Comparison of ENCODE assay signal across 8 cellular contexts in genomic region chr5:177312649-177313181, GRCh38. TPM values are rescaled to one million over a fixed set of nuclear protein-coding genes. Genes with fewer than 3 reads are reported as not detected.
A peak's percentile ranks its signal among the peaks of the same experiment; 100 is the strongest.
DNase-seq lines count a peak whose midpoint lies in the region; ATAC-seq and TF ChIP-seq lines count a peak whose summit lies in the region.

No MANE protein-coding gene starts in this region.

- peak overlapping the region; percentile 82 for H3K4me3 Mint-ChIP-seq in CD4-positive, alpha-beta T cell
- H3K4me3 Mint-ChIP-seq in natural killer cell treated with Interleukin-12 subunit alpha and Interleukin-12 subunit beta and Interleukin-15 and Interleukin-18, amount 100 ng/mL, for 72 hours, result peak overlapping the region; percentile 96

- intact Hi-C loops in CD4-positive, alpha-beta T cell (cut with DNase I, micrococcal nuclease), result loop anchor here (1.0 to 10.0 kb wide), 5 partner anchors 45 to 205 kb away; partner anchors contain the start of genes DDX41 (in 1 of the 2), PDLIM7 (in 1 of the 2) and RGS14 (in 1 of the 2)
- intact Hi-C loops in thyroid gland (cut with DNase I), result loop anchor here (5.0 kb wide), 3 partner anchors 40 to 185 kb away; partner anchors contain the start of gene LMAN2

- H3K36me3 ChIP-seq in NT2/D1 (ENCODE audit: insufficient read depth, insufficient read length, low read length) (peaks cover 20% of the 10 kb centered on the region), thyroid gland (no peaks in the 10 kb centered on the region)

- peaks cover 6% of the 10 kb centered on the region for H3K27me3 Mint-ChIP-seq in CD4-positive, alpha-beta T cell
- no peaks in the 10 kb centered on the region for H3K27me3 Mint-ChIP-seq in natural killer cell treated with Interleukin-12 subunit alpha and Interleukin-12 subunit beta and Interleukin-15 and Interleukin-18, amount 100 ng/mL, for 72 hours

- H3K4me1 Mint-ChIP-seq in CD4-positive, alpha-beta T cell (ENCODE audit: low read depth), result peaks cover 41% of the 10 kb centered on the region
- H3K4me1 Mint-ChIP-seq in natural killer cell treated with Interleukin-12 subunit alpha and Interleukin-12 subunit beta and Interleukin-15 and Interleukin-18, amount 100 ng/mL, for 72 hours (ENCODE audit: low read depth in 2 of 2), result peaks cover 28 to 30% of the 10 kb centered on the region in 2 donors

- H3K27ac ChIP-seq in CD4-positive, alpha-beta T cell (ENCODE audit: low read depth, low read length), result no peak overlapping the region
- no peak overlapping the region for H3K27ac ChIP-seq in thyroid gland

- CTCF ChIA-PET in CD4-positive, alpha-beta T cell (lab: Charles Lee), result interaction anchor here (0.8 to 1.6 kb wide), 6 partner anchors 56 to 189 kb away, joined by 3 to 4 read pairs (median 4); no protein-coding TSS in a partner anchor

- 17 to 19% methylated on average over 5 to 7 of the region's 19 CpGs for WGBS in thyroid gland, 2 donors

- no peak for TF ChIP-seq CTCF in CD4-positive, alpha-beta T cell (IDR thresholded peaks at IDR 0.05)
- no peak for TF ChIP-seq CTCF in choroid plexus epithelial cell (conservative IDR thresholded peaks at IDR 0.05; ENCODE audit: low read depth, low read length)
- no peak for TF ChIP-seq CTCF in thyroid gland (IDR thresholded peaks at IDR 0.05)

- no peaks in the 10 kb centered on the region for H3K9me3 Mint-ChIP-seq in CD4-positive, alpha-beta T cell
- no peaks in the 10 kb centered on the region for H3K9me3 Mint-ChIP-seq in natural killer cell treated with Interleukin-12 subunit alpha and Interleukin-12 subunit beta and Interleukin-15 and Interleukin-18, amount 100 ng/mL, for 72 hours

- H3K27ac Mint-ChIP-seq in CD4-positive, alpha-beta T cell, result no peak overlapping the region
- H3K27ac Mint-ChIP-seq in natural killer cell treated with Interleukin-12 subunit alpha and Interleukin-12 subunit beta and Interleukin-15 and Interleukin-18, amount 100 ng/mL, for 72 hours, result peak overlapping the region; percentile 61 to 71

- peak; percentile 22 for ATAC-seq in CD4-positive, alpha-beta T cell (ENCODE audit: poor library complexity)
- ATAC-seq in GM18499 (IDR thresholded peaks at IDR 0.05; ENCODE audit: insufficient read depth, unreplicated experiment), result peak; percentile 1
- ATAC-seq in HG02938 (IDR thresholded peaks at IDR 0.05; ENCODE audit: unreplicated experiment), result peak; percentile 28
- ATAC-seq in natural killer cell treated with Interleukin-12 subunit alpha and Interleukin-12 subunit beta and Interleukin-15 and Interleukin-18, amount 100 ng/mL, for 72 hours, result peak; percentile 3 to 41

- DNase-seq in CD4-positive, alpha-beta T cell, result no peak
- DNase-seq in NT2/D1 (ENCODE audit: low read depth, low spot score), result no peak
- no peak for DNase-seq in choroid plexus epithelial cell (ENCODE audit: low read depth)
- DNase-seq in natural killer cell treated with Interleukin-12 subunit alpha and Interleukin-12 subunit beta and Interleukin-15 and Interleukin-18, amount 100 ng/mL, for 72 hours (ENCODE audit: low spot score), result no peak
- no peak for DNase-seq in epidermal melanocyte (ENCODE audit: insufficient read length, low spot score)
- no peak for DNase-seq in thyroid gland

- H3K4me3 ChIP-seq in NT2/D1 (ENCODE audit: insufficient read length, low read depth) (peak overlapping the region; percentile 45), choroid plexus epithelial cell (ENCODE audit: low read depth, low read length) (peak overlapping the region; percentile 17), thyroid gland (replicated peaks in 1 of 3) (peak overlapping the region in 1 of 3 donors; percentile 40)

- TF ChIP-seq POLR2A in thyroid gland (IDR thresholded peaks at IDR 0.05), result no peak

- H3K4me1 ChIP-seq in NT2/D1 (ENCODE audit: insufficient read depth, insufficient read length), result peaks cover 9% of the 10 kb centered on the region
- H3K4me1 ChIP-seq in thyroid gland, result peaks cover 14 to 20% of the 10 kb centered on the region in 2 donors

- H3K9ac ChIP-seq in NT2/D1 (ENCODE audit: insufficient read length, low read depth), result peak overlapping the region; percentile 82

- POLR2A ChIA-PET in CD4-positive, alpha-beta T cell (lab: Charles Lee), result interaction anchor here (0.8 to 1.5 kb wide), 7 partner anchors 9 to 179 kb away, joined by 3 to 5 read pairs (median 4); partner anchors contain the start of genes GRK6, NSD1, PRELID1 and RAB24

- no peaks in the 10 kb centered on the region for H3K36me3 Mint-ChIP-seq in CD4-positive, alpha-beta T cell (ENCODE audit: low read depth)
- H3K36me3 Mint-ChIP-seq in natural killer cell treated with Interleukin-12 subunit alpha and Interleukin-12 subunit beta and Interleukin-15 and Interleukin-18, amount 100 ng/mL, for 72 hours, result no peaks in the 10 kb centered on the region

- H3K9me3 ChIP-seq in CD4-positive, alpha-beta T cell (ENCODE audit: control insufficient read depth, low read length), result no peaks in the 10 kb centered on the region
- no peaks in the 10 kb centered on the region for H3K9me3 ChIP-seq in NT2/D1 (ENCODE audit: insufficient read depth, low read length)
- no peaks in the 10 kb centered on the region for H3K9me3 ChIP-seq in thyroid gland

- no peaks in the 10 kb centered on the region for H3K27me3 ChIP-seq in CD4-positive, alpha-beta T cell (ENCODE audit: control insufficient read depth, insufficient read depth, low read length)
- H3K27me3 ChIP-seq in NT2/D1 (ENCODE audit: insufficient read depth, insufficient read length) (no peaks in the 10 kb centered on the region), thyroid gland (no peaks in the 10 kb centered on the region)

RNA-seq across cellular contexts. Expression of gene MXD3, which starts 1.0 kb away (rescaled TPM):
- total RNA-seq in CD4-positive, alpha-beta T cell, result 1 to 10 TPM; 5.8 to 7.5 TPM
- total RNA-seq in natural killer cell treated with Interleukin-12 subunit alpha and Interleukin-12 subunit beta and Interleukin-15 and Interleukin-18, amount 100 ng/mL, for 72 hours, result 10 to 100 TPM; 15.0 to 24.8 TPM
- total RNA-seq in thyroid gland, result 10 to 100 TPM in 1 of 4 donors, 1 to 10 TPM in 3; 2.0 to 11.7 (median 7.8) TPM

RNA-seq across cellular contexts. Expression of gene PRELID1, which starts 9.1 kb away (rescaled TPM):
- 10 to 100 TPM; 33.1 to 35.0 TPM for total RNA-seq in CD4-positive, alpha-beta T cell
- total RNA-seq in natural killer cell treated with Interleukin-12 subunit alpha and Interleukin-12 subunit beta and Interleukin-15 and Interleukin-18, amount 100 ng/mL, for 72 hours, result 100 to 1,000 TPM; 310 to 360 TPM
- 10 to 100 TPM; 52.8 to 83.2 (median 57.9) TPM for total RNA-seq in thyroid gland

RNA-seq across cellular contexts. Expression of gene RAB24, which starts 9.2 kb away (rescaled TPM):
- total RNA-seq in CD4-positive, alpha-beta T cell, result 10 to 100 TPM; 17.0 to 18.0 TPM
- 10 to 100 TPM; 44.2 to 49.8 TPM for total RNA-seq in natural killer cell treated with Interleukin-12 subunit alpha and Interleukin-12 subunit beta and Interleukin-15 and Interleukin-18, amount 100 ng/mL, for 72 hours
- 10 to 100 TPM; 18.7 to 53.3 (median 26.3) TPM for total RNA-seq in thyroid gland

RNA-seq across cellular contexts. Expression of gene LMAN2, which starts 38.8 kb away (rescaled TPM):
- 10 to 100 TPM; 54.5 to 55.6 TPM for total RNA-seq in CD4-positive, alpha-beta T cell
- total RNA-seq in natural killer cell treated with Interleukin-12 subunit alpha and Interleukin-12 subunit beta and Interleukin-15 and Interleukin-18, amount 100 ng/mL, for 72 hours, result 100 to 1,000 TPM; 136 to 150 TPM
- 100 to 1,000 TPM; 309 to 465 (median 383) TPM for total RNA-seq in thyroid gland

RNA-seq across cellular contexts. Expression of gene RGS14, which starts 45.0 kb away (rescaled TPM):
- 10 to 100 TPM; 34.7 to 35.3 TPM for total RNA-seq in CD4-positive, alpha-beta T cell
- total RNA-seq in natural killer cell treated with Interleukin-12 subunit alpha and Interleukin-12 subunit beta and Interleukin-15 and Interleukin-18, amount 100 ng/mL, for 72 hours, result 10 to 100 TPM; 26.5 to 45.4 TPM
- total RNA-seq in thyroid gland, result 10 to 100 TPM; 22.9 to 42.7 (median 26.7) TPM
